20 cellular contexts compared by ENCODE assay signal in genomic region chr20:11248691-11249178, GRCh38.
A peak's percentile ranks its signal among the peaks of the same experiment; 100 is the strongest.
DNase-seq lines count a peak whose midpoint lies in the region; ATAC-seq lines count a peak whose summit lies in the region.
"Had no signal": no experiment of that assay in that cellular context is flagged by ENCODE, and none has a peak within 500 bp of the region (broad histone marks: within the 10 kb centered on the region; RNA-seq: fewer than 3 reads in every experiment).

No MANE protein-coding gene starts in this region.

- no peaks in the 10 kb centered on the region for H3K36me3 ChIP-seq in neuronal stem cell (replicated peaks in 1 of 2; ENCODE audit: control insufficient read depth in 2 of 2, insufficient read depth in 2 of 2, low read length in 2 of 2)
- H3K36me3 ChIP-seq: neutrophil, upper lobe of left lung had no signal

- no peak overlapping the region for H3K4ac ChIP-seq in neuronal stem cell (ENCODE audit: low read length)

- no peak for ATAC-seq in GM21529 (IDR thresholded peaks at IDR 0.05; ENCODE audit: unreplicated experiment)
- no peak for ATAC-seq in HG03135 (IDR thresholded peaks at IDR 0.05; ENCODE audit: unreplicated experiment)
- ATAC-seq: CD8-positive, alpha-beta T cell; stimulated activated naive B cell treated with anti-CD40 and anti-IgM and Interleukin-4, amounts not matched to agents 10 μg/mL and 1 μg/mL and 100 μg/mL, for 72 hours had no signal

- H3K4me2 ChIP-seq in neuronal stem cell (ENCODE audit: insufficient read depth, low read length, poor library complexity, severe bottlenecking) = no peak overlapping the region

- H3K27ac ChIP-seq in neuronal stem cell (replicated peaks; ENCODE audit: low read length) = peak overlapping the region; percentile 74
- H3K27ac ChIP-seq: neutrophil, upper lobe of left lung had no signal

- no peak overlapping the region for H2BK15ac ChIP-seq in neuronal stem cell (ENCODE audit: low read length)

- H2AK5ac ChIP-seq in neuronal stem cell (ENCODE audit: low read depth, low read length) = no peak overlapping the region

- no peaks in the 10 kb centered on the region for H3K79me1 ChIP-seq in neuronal stem cell (ENCODE audit: low read depth, low read length)

- peak; percentile 59 for DNase-seq in ELF-1 (ENCODE audit: low read depth, low spot score)
- peak; percentile 95 for DNase-seq in NCI-H526 treated with DMSO at 0.1 percent for 48 hours (lab: John Stamatoyannopoulos, UW)
- peak; percentile 67 for DNase-seq in foreskin melanocyte
- DNase-seq in neuronal stem cell (ENCODE audit: low spot score) = peak; percentile 85
- DNase-seq in NCI-H2081 treated with DMSO at 0.1 percent for 48 hours (lab: John Stamatoyannopoulos, UW) = no peak
- DNase-seq in NCI-H128 (lab: John Stamatoyannopoulos, UW; ENCODE audit: unreplicated experiment) = no peak
- DNase-seq: activated CD4-positive, alpha-beta T cell treated with anti-CD3 and anti-CD28 coated beads, Interleukin-2, amount 50 U/mL, for 4 hours; activated naive CD4-positive, alpha-beta T cell treated with anti-CD3 and anti-CD28 coated beads, Interleukin-2, amount 10 ng/mL, durations not matched to agents 7 days and 5 days; activated T-cell treated with anti-CD3 and anti-CD28 coated beads for 4 hours; CD8-positive, alpha-beta T cell; DND-41; HCEC 1CT; KBM-7; NCI-H2171; stimulated activated CD4-positive, alpha-beta T cell treated with anti-CD3 and anti-CD28 coated beads, Interleukin-15, amount 100 ng/mL, for 24 hours; stimulated activated naive B cell treated with anti-CD40 and anti-IgM and Interleukin-4, amounts not matched to agents 10 μg/mL and 1 μg/mL and 100 μg/mL, for 72 hours; upper lobe of left lung had no signal

- no peak overlapping the region for H2BK5ac ChIP-seq in neuronal stem cell (ENCODE audit: low read length)

- no peak overlapping the region for H4K91ac ChIP-seq in neuronal stem cell (ENCODE audit: low read depth, low read length, poor library complexity)

- no peak overlapping the region for H2BK12ac ChIP-seq in neuronal stem cell (ENCODE audit: low read length)

- H4K8ac ChIP-seq in neuronal stem cell (ENCODE audit: low read depth, low read length) = no peak overlapping the region

- peak overlapping the region in 1 of 2 donors; percentile 14 for H3K4me3 ChIP-seq in neuronal stem cell (ENCODE audit: low read length in 2 of 2)
- H3K4me3 ChIP-seq: upper lobe of left lung had no signal

- no peaks in the 10 kb centered on the region for H3K27me3 ChIP-seq in neuronal stem cell (ENCODE audit: control insufficient read depth in 3 of 3, insufficient read depth in 3 of 3, low read depth in 1 of 3, low read length in 3 of 3)
- H3K27me3 ChIP-seq: upper lobe of left lung had no signal

- H3K4me1 ChIP-seq in neuronal stem cell (ENCODE audit: control insufficient read depth in 2 of 2, insufficient read depth in 1 of 2, low read depth in 1 of 2, low read length in 2 of 2) = peaks cover 26 to 33% of the 10 kb centered on the region in 2 donors
- H3K4me1 ChIP-seq: upper lobe of left lung had no signal

- WGBS in neuronal stem cell (ENCODE audit: extremely low coverage in 2 of 2, insufficient read length in 2 of 2, insufficient replicate concordance in 1 of 2), 2 donors = no CpG with 5 or more reads among the region's 4 CpGs

- no peak overlapping the region for H3K9ac ChIP-seq in neuronal stem cell (ENCODE audit: low read depth, low read length, poor library complexity)

- no peak overlapping the region for H2BK120ac ChIP-seq in neuronal stem cell (ENCODE audit: low read depth, low read length)

- no peak overlapping the region for H3K23ac ChIP-seq in neuronal stem cell (ENCODE audit: low read depth, low read length, poor library complexity)

- peaks cover 0 to under 1% of the 10 kb centered on the region in 2 donors for H3K9me3 ChIP-seq in neuronal stem cell (replicated peaks in 1 of 2; ENCODE audit: control insufficient read depth in 2 of 2, insufficient read depth in 1 of 2, low read depth in 1 of 2, low read length in 2 of 2)
- H3K9me3 ChIP-seq: neutrophil, upper lobe of left lung had no signal

- H2AFZ ChIP-seq in neuronal stem cell (ENCODE audit: low read length) = peak overlapping the region; percentile 5

- no peak overlapping the region for H3K14ac ChIP-seq in neuronal stem cell (ENCODE audit: low read length)

- H3K18ac ChIP-seq in neuronal stem cell (ENCODE audit: low read length) = no peak overlapping the region

Comparison
In these comparisons a context has a peak if more than half of its experiments do, and no peak if none do; other contexts are left out.
1. DNase-seq: peak in ELF-1 (single experiment), NCI-H526 treated with DMSO at 0.1 percent for 48 hours (single experiment), foreskin melanocyte (single experiment) and neuronal stem cell (single experiment); none in NCI-H2081 treated with DMSO at 0.1 percent for 48 hours (single experiment) and NCI-H128 (single experiment).